Comparison of ENCODE assay signal across 14 cellular contexts in the genomic region with DNA sequence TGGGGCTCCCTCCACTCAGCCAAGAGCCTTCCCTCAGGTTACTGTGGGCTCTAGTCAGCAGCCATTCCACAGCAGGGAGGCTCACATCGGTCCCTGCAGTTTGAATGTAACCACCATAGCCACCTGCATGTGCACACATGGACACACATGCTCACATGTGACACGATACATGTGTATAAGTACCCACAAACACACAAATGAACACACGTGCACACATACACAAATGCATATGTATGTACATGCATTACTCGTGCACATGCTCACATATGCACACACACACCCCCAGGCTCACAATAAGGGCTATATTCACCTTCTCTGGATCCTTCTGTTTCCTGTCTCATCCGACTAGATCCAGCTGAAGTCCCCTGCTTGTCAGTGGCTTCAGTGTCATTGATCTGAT. TPM values are rescaled to one million over a fixed set of nuclear protein-coding genes. Genes with fewer than 3 reads are reported as not detected.
A peak's percentile ranks its signal among the peaks of the same experiment; 100 is the strongest.
DNase-seq lines count a peak whose midpoint lies in the region; ATAC-seq and TF ChIP-seq lines count a peak whose summit lies in the region.
"Had no signal": no experiment of that assay in that cellular context is flagged by ENCODE, and none has a peak within 500 bp of the region (broad histone marks: within the 10 kb centered on the region; RNA-seq: fewer than 3 reads in every experiment).

No MANE protein-coding gene starts in this region.

- peaks cover 11 to 19% of the 10 kb centered on the region in 2 donors for H3K27me3 Mint-ChIP-seq in natural killer cell treated with Interleukin-12 subunit alpha and Interleukin-12 subunit beta and Interleukin-15 and Interleukin-18, amount 100 ng/mL, for 72 hours
- H3K27me3 Mint-ChIP-seq in natural killer cell (ENCODE audit: low read depth in 2 of 2): peaks cover 0 to 6% of the 10 kb centered on the region in 2 donors

- H2AFZ ChIP-seq in KMS-11 (ENCODE audit: low read depth): no peak overlapping the region

- H3K4me3 ChIP-seq in KMS-11 (IDR thresholded peaks at IDR 0.05; ENCODE audit: insufficient read depth, low read depth, low read length) (no peak overlapping the region), mucosa of rectum (ENCODE audit: low read length in 2 of 2) (no peak overlapping the region)
- H3K4me3 ChIP-seq: SJCRH30 had no signal

- peak overlapping the region; percentile 66 for H3K4me2 ChIP-seq in KMS-11

- H3K9ac ChIP-seq in KMS-11 (peak overlapping the region; percentile 90), mucosa of rectum (ENCODE audit: low read depth in 1 of 2, low read length in 2 of 2) (no peak overlapping the region)

- no peaks in the 10 kb centered on the region for H3K36me3 Mint-ChIP-seq in natural killer cell treated with Interleukin-12 subunit alpha and Interleukin-12 subunit beta and Interleukin-15 and Interleukin-18, amount 100 ng/mL, for 72 hours
- no peaks in the 10 kb centered on the region for H3K36me3 Mint-ChIP-seq in natural killer cell

- TF ChIP-seq CTCF in natural killer cell (IDR thresholded peaks at IDR 0.05): no peak
- TF ChIP-seq CTCF in KMS-11 (conservative IDR thresholded peaks at IDR 0.05; ENCODE audit: low read depth, low read length): no peak

- H3K27me3 ChIP-seq in KMS-11 (ENCODE audit: insufficient read depth, low read depth) (no peaks in the 10 kb centered on the region), mucosa of rectum (ENCODE audit: control insufficient read depth in 2 of 2, insufficient read depth in 2 of 2, low read length in 2 of 2) (no peaks in the 10 kb centered on the region)
- H3K27me3 ChIP-seq: SJCRH30 had no signal

- H3K36me3 ChIP-seq in KMS-11 (ENCODE audit: insufficient read depth) (no peaks in the 10 kb centered on the region), mucosa of rectum (ENCODE audit: control insufficient read depth in 2 of 2, insufficient read depth in 2 of 2, low read length in 2 of 2) (no peaks in the 10 kb centered on the region)
- H3K36me3 ChIP-seq: SJCRH30 had no signal

- intact Hi-C loops in natural killer cell (cut with micrococcal nuclease): no loop called here

- no peaks in the 10 kb centered on the region for H4K20me1 ChIP-seq in KMS-11 (ENCODE audit: insufficient read depth)

- ATAC-seq in natural killer cell treated with Interleukin-12 subunit alpha and Interleukin-12 subunit beta and Interleukin-15 and Interleukin-18, amount 100 ng/mL, for 72 hours: no peak
- ATAC-seq in natural killer cell: no peak
- no peak for ATAC-seq in GM21529 (IDR thresholded peaks at IDR 0.05; ENCODE audit: unreplicated experiment)
- no peak for ATAC-seq in HG03354 (IDR thresholded peaks at IDR 0.05; ENCODE audit: poor library complexity, severe bottlenecking, unreplicated experiment)

- H3K4me3 Mint-ChIP-seq in natural killer cell treated with Interleukin-12 subunit alpha and Interleukin-12 subunit beta and Interleukin-15 and Interleukin-18, amount 100 ng/mL, for 72 hours: no peak overlapping the region
- H3K4me3 Mint-ChIP-seq in natural killer cell: no peak overlapping the region
- H3K4me3 Mint-ChIP-seq: H9 had no signal

- H3K79me2 ChIP-seq in KMS-11 (ENCODE audit: insufficient read depth, low read depth): peaks cover 76% of the 10 kb centered on the region

- H3K27ac Mint-ChIP-seq in natural killer cell treated with Interleukin-12 subunit alpha and Interleukin-12 subunit beta and Interleukin-15 and Interleukin-18, amount 100 ng/mL, for 72 hours: no peak overlapping the region
- H3K27ac Mint-ChIP-seq in natural killer cell: no peak overlapping the region
- H3K27ac Mint-ChIP-seq: H9 had no signal

- DNase-seq in natural killer cell treated with Interleukin-12 subunit alpha and Interleukin-12 subunit beta and Interleukin-15 and Interleukin-18, amount 100 ng/mL, for 72 hours (ENCODE audit: low spot score): peak; percentile 23
- DNase-seq in natural killer cell (no peak), DMS 273 treated with DMSO at 0.1 percent for 48 hours (lab: John Stamatoyannopoulos, UW) (no peak)
- DNase-seq: DND-41, H9, NCI-H187, NCI-H526 treated with DMSO at 0.1 percent for 48 hours, RPMI8226, SJCRH30 had no signal

- H3K9me3 ChIP-seq in mucosa of rectum (ENCODE audit: control insufficient read depth in 2 of 2, low read length in 2 of 2): no peaks in the 10 kb centered on the region
- H3K9me3 ChIP-seq: SJCRH30 had no signal

- H3K27ac ChIP-seq in KMS-11 (peak overlapping the region; percentile 99), mucosa of rectum (ENCODE audit: low read depth in 2 of 2, low read length in 2 of 2) (peak overlapping the region; percentile 5 to 66)
- H3K27ac ChIP-seq: SJCRH30 had no signal

- no peaks in the 10 kb centered on the region for H3K9me3 Mint-ChIP-seq in natural killer cell treated with Interleukin-12 subunit alpha and Interleukin-12 subunit beta and Interleukin-15 and Interleukin-18, amount 100 ng/mL, for 72 hours
- H3K9me3 Mint-ChIP-seq in natural killer cell: no peaks in the 10 kb centered on the region
- H3K9me3 Mint-ChIP-seq: H9 had no signal

- H3K4me1 Mint-ChIP-seq in natural killer cell treated with Interleukin-12 subunit alpha and Interleukin-12 subunit beta and Interleukin-15 and Interleukin-18, amount 100 ng/mL, for 72 hours (ENCODE audit: low read depth in 2 of 2): no peaks in the 10 kb centered on the region
- H3K4me1 Mint-ChIP-seq in natural killer cell: no peaks in the 10 kb centered on the region
- H3K4me1 Mint-ChIP-seq: H9 had no signal

- peaks cover 98% of the 10 kb centered on the region for H3K4me1 ChIP-seq in KMS-11 (ENCODE audit: low read depth, poor library complexity, severe bottlenecking)
- H3K4me1 ChIP-seq in mucosa of rectum (ENCODE audit: control insufficient read depth in 2 of 2, insufficient read depth in 2 of 2, low read length in 2 of 2): no peaks in the 10 kb centered on the region
- H3K4me1 ChIP-seq: SJCRH30 had no signal

RNA-seq across cellular contexts. Expression of a gene that starts 36.2 kb away (rescaled TPM):
- total RNA-seq in natural killer cell treated with Interleukin-12 subunit alpha and Interleukin-12 subunit beta and Interleukin-15 and Interleukin-18, amount 100 ng/mL, for 72 hours: not detected
- total RNA-seq in natural killer cell: not detected
- total RNA-seq: HT-29 had no signal
